In the genomic region with DNA sequence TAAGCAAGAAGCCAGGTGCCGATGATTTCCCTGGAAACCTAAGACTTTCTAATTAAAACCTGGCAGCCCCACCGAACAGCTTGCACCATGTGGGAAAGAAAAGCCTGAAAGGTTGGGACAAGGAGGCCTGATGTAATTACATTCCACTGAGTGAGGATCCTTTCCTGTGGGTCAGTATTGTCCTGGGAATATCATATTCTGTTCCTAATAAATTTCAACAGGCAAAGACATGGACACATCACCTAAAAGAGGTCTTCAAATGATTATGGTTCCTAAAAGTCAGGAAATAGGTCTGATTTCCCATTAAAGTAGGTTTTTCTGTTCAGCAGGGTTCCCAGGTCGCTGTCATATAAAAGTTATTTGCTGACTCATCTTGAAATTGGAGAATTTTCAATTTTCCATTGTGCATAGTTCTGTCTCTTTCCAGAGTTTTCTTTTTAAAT, we compare ENCODE assay signal across 16 cellular contexts. TPM values are rescaled to one million over a fixed set of nuclear protein-coding genes. Genes with fewer than 3 reads are reported as not detected.
DNase-seq lines count a peak whose midpoint lies in the region; FAIRE-seq and TF ChIP-seq lines count a peak whose summit lies in the region.
"Had no signal": no experiment of that assay in that cellular context is flagged by ENCODE, and none has a peak within 500 bp of the region (broad histone marks: within the 10 kb centered on the region; RNA-seq: fewer than 3 reads in every experiment).

No MANE protein-coding gene starts in this region.

- intact Hi-C loops in kidney (cut with DNase I) = no loop called here

- no peak for FAIRE-seq in kidney (lab: Jason Lieb, UNC)

- no peak overlapping the region for H3K9ac ChIP-seq in kidney (ENCODE audit: low read length in 2 of 2)

- no peak overlapping the region for H3K4me3 ChIP-seq in kidney (ENCODE audit: low read length in 2 of 2)
- H3K4me3 ChIP-seq: prostate gland had no signal

- TF ChIP-seq CTCF in kidney (IDR thresholded peaks at IDR 0.05; ENCODE audit: borderline replicate concordance, extremely low read depth, insufficient read depth) = no peak

- H3K36me3 ChIP-seq in kidney (ENCODE audit: control insufficient read depth in 1 of 2, insufficient read depth in 2 of 2, low read length in 2 of 2) = no peaks in the 10 kb centered on the region
- H3K36me3 ChIP-seq: prostate gland had no signal

- no peak overlapping the region for H3K27ac ChIP-seq in kidney (ENCODE audit: low read depth in 2 of 2, low read length in 2 of 2)

- no peaks in the 10 kb centered on the region for H3K9me3 ChIP-seq in kidney (ENCODE audit: control insufficient read depth in 1 of 2, low read length in 2 of 2)
- H3K9me3 ChIP-seq: prostate gland had no signal

- DNase-seq in AG20443 (ENCODE audit: low spot score) (peak; percentile 38), NCI-H2171 (lab: John Stamatoyannopoulos, UW) (peak; percentile 44), dermis blood vessel endothelial cell (peak; percentile 21), myocyte (ENCODE audit: low read depth) (peak; percentile 37), COR-L47 (lab: John Stamatoyannopoulos, UW) (no peak), kidney (no peak), NCI-H2029 treated with DMSO at 0.1 percent for 48 hours (lab: John Stamatoyannopoulos, UW) (no peak)
- no peak for DNase-seq in stimulated activated CD8-positive, alpha-beta memory T cell treated with anti-CD3 and anti-CD28 coated beads, Interleukin-4, amount 100 ng/mL, for 48 hours
- DNase-seq: activated CD4-positive, alpha-beta T cell treated with anti-CD3 and anti-CD28 coated beads for 48 hours; aorta; DND-41; MM.1S; NCI-H2107; stimulated activated CD4-positive, alpha-beta T cell treated with anti-CD3 and anti-CD28 coated beads, Interleukin-4, amount 100 ng/mL, for 24 hours; stimulated activated naive CD4-positive, alpha-beta T cell treated with Interleukin-2 at 50 U/mL for 16 hours had no signal

- no peaks in the 10 kb centered on the region for H3K4me1 ChIP-seq in kidney (ENCODE audit: control insufficient read depth in 1 of 2, insufficient read depth in 1 of 2, low read depth in 1 of 2, low read length in 2 of 2)

RNA-seq across cellular contexts. Expression of gene DUT, which starts 58.5 kb away (rescaled TPM):
- total RNA-seq in dermis blood vessel endothelial cell (49.8 and 58.4 TPM in 2 replicates), myocyte (80.9 and 88.0 TPM in 2 replicates), kidney (85.6 TPM)
- 81.0 TPM for polyA plus RNA-seq in myocyte (2012)
- 95.5 TPM for polyA plus RNA-seq in kidney (ENCODE audit: insufficient read depth, low read depth, low replicate concordance)

Comparison
In these comparisons a context has a peak if more than half of its experiments do, and no peak if none do; other contexts are left out.
1. DNase-seq: peak in AG20443 (single experiment), NCI-H2171 (single experiment), dermis blood vessel endothelial cell (single experiment) and myocyte (single experiment); none in COR-L47 (single experiment), stimulated activated CD8-positive, alpha-beta memory T cell treated with anti-CD3 and anti-CD28 coated beads, Interleukin-4, amount 100 ng/mL, for 48 hours (single experiment), kidney (single experiment) and NCI-H2029 treated with DMSO at 0.1 percent for 48 hours (single experiment).